22 cellular contexts compared by ENCODE assay signal in genomic region chr1:101285922-101286568, GRCh38. TPM values are rescaled to one million over a fixed set of nuclear protein-coding genes. Genes with fewer than 3 reads are reported as not detected.
DNase-seq lines count a peak whose midpoint lies in the region; ATAC-seq, FAIRE-seq and TF ChIP-seq lines count a peak whose summit lies in the region.
"Had no signal": no experiment of that assay in that cellular context is flagged by ENCODE, and none has a peak within 500 bp of the region (broad histone marks: within the 10 kb centered on the region; RNA-seq: fewer than 3 reads in every experiment).

No MANE protein-coding gene starts in this region.

- H2BK5ac ChIP-seq in mesenchymal stem cell (ENCODE audit: low read depth, low read length, poor library complexity, severe bottlenecking): no peak overlapping the region

- no peak overlapping the region for H2AK5ac ChIP-seq in mesenchymal stem cell (ENCODE audit: low read length, severe bottlenecking)

- H3K9me3 ChIP-seq in T-helper 17 cell (ENCODE audit: control insufficient read depth, low read length, poor library complexity, severe bottlenecking) (no peaks in the 10 kb centered on the region), endothelial cell of umbilical vein (replicated peaks; ENCODE audit: control insufficient read depth, insufficient read depth, low read length) (no peaks in the 10 kb centered on the region), mesenchymal stem cell (ENCODE audit: control insufficient read depth, low read length) (no peaks in the 10 kb centered on the region)
- H3K9me3 ChIP-seq: gastrocnemius medialis had no signal

- no peak overlapping the region for H4K91ac ChIP-seq in mesenchymal stem cell (ENCODE audit: low read length)

- peak; percentile 15 for ATAC-seq in activated CD8-positive, alpha-beta T cell treated with anti-CD3 and anti-CD28 coated beads for 36 hours
- ATAC-seq in activated CD8-positive, alpha-beta T cell treated with anti-CD3 and anti-CD28 coated beads, Interleukin-2, amount 10 ng/mL, durations not matched to agents 7 days and 5 days: no peak
- no peak for ATAC-seq in T-helper 17 cell
- ATAC-seq: gastrocnemius medialis had no signal

- no peak overlapping the region for H4K8ac ChIP-seq in mesenchymal stem cell (ENCODE audit: low read length)

- no peak overlapping the region for H3K4me3 ChIP-seq in endothelial cell of umbilical vein (replicated peaks in 1 of 3; ENCODE audit: insufficient read depth in 1 of 3, low read depth in 1 of 3, low read length in 3 of 3)
- H3K4me3 ChIP-seq in mesenchymal stem cell (ENCODE audit: insufficient read depth in 1 of 2, low read depth in 1 of 2, low read length in 2 of 2): no peak overlapping the region
- H3K4me3 ChIP-seq: BLaER1 treated with 17β-estradiol and CSF1 and Interleukin-3, amounts not matched to agents 10 nM and 100 nM; gastrocnemius medialis had no signal

- CTCF ChIA-PET in activated CD8-positive, alpha-beta T cell treated with anti-CD3 and anti-CD28 coated beads for 36 hours (lab: Charles Lee): interaction anchor here (0.9 to 16.8 kb wide), 10 partner anchors 9 to 380 kb away, joined by 3 to 301 read pairs (median 16); partner anchors contain the start of gene S1PR1
- CTCF ChIA-PET in activated CD8-positive, alpha-beta T cell treated with anti-CD3 and anti-CD28 coated beads, Interleukin-2, amount 10 ng/mL, durations not matched to agents 7 days and 5 days (lab: Charles Lee): interaction anchor here (0.9 to 12.5 kb wide), 19 partner anchors 8 to 379 kb away, joined by 3 to 162 read pairs (median 4); partner anchors contain the start of gene S1PR1
- CTCF ChIA-PET in endothelial cell of umbilical vein (lab: Charles Lee): interaction anchor here (0.8 to 8.4 kb wide), 7 partner anchors 21 to 363 kb away, joined by 3 to 368 read pairs (median 5); partner anchors contain the start of gene S1PR1

- no peaks in the 10 kb centered on the region for H4K20me1 ChIP-seq in endothelial cell of umbilical vein (replicated peaks; ENCODE audit: control insufficient read depth, extremely low read depth, insufficient read depth, low read length)
- H4K20me1 ChIP-seq: BLaER1 treated with 17β-estradiol and CSF1 and Interleukin-3, amounts not matched to agents 10 nM and 100 nM had no signal

- H3K27me3 Mint-ChIP-seq in activated CD8-positive, alpha-beta T cell treated with anti-CD3 and anti-CD28 coated beads for 36 hours: no peaks in the 10 kb centered on the region
- H3K27me3 Mint-ChIP-seq in activated CD8-positive, alpha-beta T cell treated with anti-CD3 and anti-CD28 coated beads, Interleukin-2, amount 10 ng/mL, durations not matched to agents 7 days and 5 days (ENCODE audit: low read depth): no peaks in the 10 kb centered on the region
- no peaks in the 10 kb centered on the region for H3K27me3 Mint-ChIP-seq in T-helper 17 cell
- no peaks in the 10 kb centered on the region for H3K27me3 Mint-ChIP-seq in stimulated activated naive CD8-positive, alpha-beta T cell treated with anti-CD3 and anti-CD28 coated beads, Interleukin-15, Interleukin-2, amounts not matched to agents 100 ng/mL and 50 ng/mL, for 24 hours
- H3K27me3 Mint-ChIP-seq: IgD-negative memory B cell had no signal

- intact Hi-C loops in activated CD8-positive, alpha-beta T cell treated with anti-CD3 and anti-CD28 coated beads for 36 hours (cut with micrococcal nuclease): no loop called here
- intact Hi-C loops in endothelial cell of umbilical vein (cut with micrococcal nuclease): no loop called here

- H3K36me3 ChIP-seq in endothelial cell of umbilical vein (ENCODE audit: control insufficient read depth in 2 of 2, extremely low read depth in 1 of 2, insufficient read depth in 2 of 2, low read length in 2 of 2) (no peaks in the 10 kb centered on the region), mesenchymal stem cell (ENCODE audit: control insufficient read depth in 1 of 2, insufficient read depth in 2 of 2, low read depth in 1 of 2, low read length in 2 of 2) (no peaks in the 10 kb centered on the region)
- H3K36me3 ChIP-seq: BLaER1 treated with 17β-estradiol and CSF1 and Interleukin-3, amounts not matched to agents 10 nM and 100 nM; gastrocnemius medialis; WERI-Rb-1 had no signal

- no peak overlapping the region for H3K27ac ChIP-seq in endothelial cell of umbilical vein (ENCODE audit: insufficient read depth, low read depth, low read length)
- no peak overlapping the region for H3K27ac ChIP-seq in mesenchymal stem cell (ENCODE audit: low read length, poor library complexity, severe bottlenecking)
- H3K27ac ChIP-seq: epithelial cell of prostate, gastrocnemius medialis, WERI-Rb-1 had no signal

- H3K79me2 ChIP-seq in endothelial cell of umbilical vein (ENCODE audit: control insufficient read depth, insufficient read depth, low read length): no peaks in the 10 kb centered on the region

- no peak overlapping the region for H3K14ac ChIP-seq in mesenchymal stem cell (ENCODE audit: low read length in 2 of 2)

- no peak for TF ChIP-seq POLR2A in endothelial cell of umbilical vein (IDR thresholded peaks at IDR 0.05; ENCODE audit: low read depth, low read length)

- BruUV-seq in endothelial cell of umbilical vein (replicated peaks; lab: Mats Ljungman, UMichigan): no TSS peak

- H3K9ac ChIP-seq in endothelial cell of umbilical vein (replicated peaks; ENCODE audit: extremely low read depth, insufficient read depth, low read length) (no peak overlapping the region), mesenchymal stem cell (ENCODE audit: low read length) (no peak overlapping the region)

- H3K4me1 ChIP-seq in endothelial cell of umbilical vein (ENCODE audit: control insufficient read depth, extremely low read depth, insufficient read depth, low read length) (peaks cover 33% of the 10 kb centered on the region), mesenchymal stem cell (ENCODE audit: control insufficient read depth, insufficient read depth, low read depth, low read length) (no peaks in the 10 kb centered on the region)
- H3K4me1 ChIP-seq: gastrocnemius medialis had no signal

- H3K4me1 Mint-ChIP-seq in activated CD8-positive, alpha-beta T cell treated with anti-CD3 and anti-CD28 coated beads for 36 hours (ENCODE audit: low read depth): peaks cover 87% of the 10 kb centered on the region
- peaks cover 72% of the 10 kb centered on the region for H3K4me1 Mint-ChIP-seq in activated CD8-positive, alpha-beta T cell treated with anti-CD3 and anti-CD28 coated beads, Interleukin-2, amount 10 ng/mL, durations not matched to agents 7 days and 5 days (ENCODE audit: low read depth)
- H3K4me1 Mint-ChIP-seq in T-helper 17 cell: peaks cover 70% of the 10 kb centered on the region
- peaks cover 96% of the 10 kb centered on the region for H3K4me1 Mint-ChIP-seq in stimulated activated naive CD8-positive, alpha-beta T cell treated with anti-CD3 and anti-CD28 coated beads, Interleukin-15, Interleukin-2, amounts not matched to agents 100 ng/mL and 50 ng/mL, for 24 hours (ENCODE audit: low read depth)

- peaks cover 5% of the 10 kb centered on the region for H3K9me3 Mint-ChIP-seq in activated CD8-positive, alpha-beta T cell treated with anti-CD3 and anti-CD28 coated beads for 36 hours
- no peaks in the 10 kb centered on the region for H3K9me3 Mint-ChIP-seq in activated CD8-positive, alpha-beta T cell treated with anti-CD3 and anti-CD28 coated beads, Interleukin-2, amount 10 ng/mL, durations not matched to agents 7 days and 5 days (ENCODE audit: insufficient read depth)
- H3K9me3 Mint-ChIP-seq in stimulated activated naive CD8-positive, alpha-beta T cell treated with anti-CD3 and anti-CD28 coated beads, Interleukin-15, Interleukin-2, amounts not matched to agents 100 ng/mL and 50 ng/mL, for 24 hours: no peaks in the 10 kb centered on the region
- H3K9me3 Mint-ChIP-seq: IgD-negative memory B cell, nephron had no signal

- POLR2A ChIA-PET in activated CD8-positive, alpha-beta T cell treated with anti-CD3 and anti-CD28 coated beads for 36 hours (lab: Charles Lee): interaction anchor here (0.5 to 4.8 kb wide), 9 partner anchors 34 to 258 kb away, joined by 3 to 39 read pairs (median 3); no protein-coding TSS in a partner anchor
- POLR2A ChIA-PET in activated CD8-positive, alpha-beta T cell treated with anti-CD3 and anti-CD28 coated beads, Interleukin-2, amount 10 ng/mL, durations not matched to agents 7 days and 5 days (lab: Charles Lee): interaction anchor here (0.6 to 1.3 kb wide), 2 partner anchors 48 to 176 kb away, joined by 3 to 7 read pairs; no protein-coding TSS in a partner anchor
- POLR2A ChIA-PET in endothelial cell of umbilical vein (lab: Charles Lee): no interaction called here

- no peak for FAIRE-seq in endothelial cell of umbilical vein (lab: Jason Lieb, UNC)

- H3K36me3 Mint-ChIP-seq in activated CD8-positive, alpha-beta T cell treated with anti-CD3 and anti-CD28 coated beads for 36 hours (ENCODE audit: low read depth): peaks cover 8% of the 10 kb centered on the region
- peaks cover 8% of the 10 kb centered on the region for H3K36me3 Mint-ChIP-seq in activated CD8-positive, alpha-beta T cell treated with anti-CD3 and anti-CD28 coated beads, Interleukin-2, amount 10 ng/mL, durations not matched to agents 7 days and 5 days (ENCODE audit: low read depth)
- no peaks in the 10 kb centered on the region for H3K36me3 Mint-ChIP-seq in T-helper 17 cell (ENCODE audit: low read depth)
- no peaks in the 10 kb centered on the region for H3K36me3 Mint-ChIP-seq in stimulated activated naive CD8-positive, alpha-beta T cell treated with anti-CD3 and anti-CD28 coated beads, Interleukin-15, Interleukin-2, amounts not matched to agents 100 ng/mL and 50 ng/mL, for 24 hours (ENCODE audit: low read depth)

- H3K4me2 ChIP-seq in endothelial cell of umbilical vein (ENCODE audit: insufficient read depth, low read length) (no peak overlapping the region), mesenchymal stem cell (ENCODE audit: low read length, poor library complexity, severe bottlenecking) (no peak overlapping the region)

- H2BK120ac ChIP-seq in mesenchymal stem cell (ENCODE audit: low read depth, low read length): no peak overlapping the region

- H2BK15ac ChIP-seq in mesenchymal stem cell (ENCODE audit: low read depth, poor library complexity, severe bottlenecking): no peak overlapping the region

- H3K4ac ChIP-seq in mesenchymal stem cell (ENCODE audit: low read depth in 1 of 2, low read length in 2 of 2): no peak overlapping the region

- H3K9me1 ChIP-seq in endothelial cell of umbilical vein (replicated peaks; ENCODE audit: control insufficient read depth, extremely low read depth, insufficient read depth, low read length): no peaks in the 10 kb centered on the region

- H2BK12ac ChIP-seq in mesenchymal stem cell (ENCODE audit: low read length in 2 of 2): no peak overlapping the region

- DNase-seq in activated CD8-positive, alpha-beta T cell treated with anti-CD3 and anti-CD28 coated beads for 36 hours: no peak
- DNase-seq in activated CD8-positive, alpha-beta T cell treated with anti-CD3 and anti-CD28 coated beads, Interleukin-2, amount 10 ng/mL, durations not matched to agents 7 days and 5 days: no peak
- DNase-seq in T-helper 17 cell (no peak), endothelial cell of umbilical vein (ENCODE audit: low read depth, low spot score) (peak; percentile 39), NCI-H1436 (lab: John Stamatoyannopoulos, UW) (no peak), SHP77 treated with DMSO at 0.1 percent for 48 hours (lab: John Stamatoyannopoulos, UW) (no peak), mesenchymal stem cell (no peak)
- DNase-seq: DMS153; gastrocnemius medialis; HCEC 1CT; mesendoderm; NCI-H146; NCI-H748 treated with DMSO at 0.1 percent for 48 hours; posterior cingulate gyrus; SHP77; stimulated activated CD4-positive, alpha-beta T cell treated with anti-CD3 and anti-CD28 coated beads, Interleukin-2, amount 100 ng/mL, for 24 hours; WERI-Rb-1 had no signal

- peak overlapping the region; percentile 6 for H3K27ac Mint-ChIP-seq in activated CD8-positive, alpha-beta T cell treated with anti-CD3 and anti-CD28 coated beads for 36 hours
- no peak overlapping the region for H3K27ac Mint-ChIP-seq in activated CD8-positive, alpha-beta T cell treated with anti-CD3 and anti-CD28 coated beads, Interleukin-2, amount 10 ng/mL, durations not matched to agents 7 days and 5 days
- peak overlapping the region; percentile 98 for H3K27ac Mint-ChIP-seq in T-helper 17 cell
- peak overlapping the region; percentile 53 for H3K27ac Mint-ChIP-seq in stimulated activated naive CD8-positive, alpha-beta T cell treated with anti-CD3 and anti-CD28 coated beads, Interleukin-15, Interleukin-2, amounts not matched to agents 100 ng/mL and 50 ng/mL, for 24 hours
- H3K27ac Mint-ChIP-seq: IgD-negative memory B cell, nephron had no signal

- H3K18ac ChIP-seq in mesenchymal stem cell (ENCODE audit: low read depth in 1 of 2, low read length in 2 of 2): no peak overlapping the region

- H3K79me1 ChIP-seq in mesenchymal stem cell (replicated peaks; ENCODE audit: low read length, poor library complexity, severe bottlenecking): no peaks in the 10 kb centered on the region

- H2AFZ ChIP-seq in endothelial cell of umbilical vein (ENCODE audit: low read depth, low read length): peak overlapping the region; percentile 58
- no peak overlapping the region for H2AFZ ChIP-seq in mesenchymal stem cell (ENCODE audit: low read depth, low read length)

- no peak overlapping the region for H3K23ac ChIP-seq in mesenchymal stem cell (ENCODE audit: low read length in 2 of 2)

- H3K27me3 ChIP-seq in endothelial cell of umbilical vein (ENCODE audit: control insufficient read depth in 2 of 2, insufficient read depth in 2 of 2, low read length in 2 of 2): no peaks in the 10 kb centered on the region
- H3K27me3 ChIP-seq in mesenchymal stem cell (ENCODE audit: control insufficient read depth in 1 of 2, insufficient read depth in 1 of 2, low read length in 2 of 2): no peaks in the 10 kb centered on the region
- H3K27me3 ChIP-seq: BLaER1 treated with 17β-estradiol and CSF1 and Interleukin-3, amounts not matched to agents 10 nM and 100 nM; gastrocnemius medialis had no signal

- H3K4me3 Mint-ChIP-seq in activated CD8-positive, alpha-beta T cell treated with anti-CD3 and anti-CD28 coated beads for 36 hours: no peak overlapping the region
- H3K4me3 Mint-ChIP-seq in activated CD8-positive, alpha-beta T cell treated with anti-CD3 and anti-CD28 coated beads, Interleukin-2, amount 10 ng/mL, durations not matched to agents 7 days and 5 days: no peak overlapping the region
- H3K4me3 Mint-ChIP-seq in T-helper 17 cell: peak overlapping the region; percentile 10
- H3K4me3 Mint-ChIP-seq in stimulated activated naive CD8-positive, alpha-beta T cell treated with anti-CD3 and anti-CD28 coated beads, Interleukin-15, Interleukin-2, amounts not matched to agents 100 ng/mL and 50 ng/mL, for 24 hours: no peak overlapping the region
- H3K4me3 Mint-ChIP-seq: IgD-negative memory B cell, nephron had no signal

- no peak for TF ChIP-seq CTCF in activated CD8-positive, alpha-beta T cell treated with anti-CD3 and anti-CD28 coated beads for 36 hours (IDR thresholded peaks at IDR 0.05)
- no peak for TF ChIP-seq CTCF in endothelial cell of umbilical vein (IDR thresholded peaks at IDR 0.05; ENCODE audit: extremely low read depth in 1 of 2, insufficient read depth in 1 of 2, low read depth in 1 of 2, low read length in 2 of 2)

- no CpG with 5 or more reads among the region's 2 CpGs for WGBS in mesenchymal stem cell

- dilution Hi-C loops in endothelial cell of umbilical vein (cut with MboI; ENCODE audit: extremely low pct_ligation_motif_present, low sequenced_read_pairs): no loop called here

RNA-seq across cellular contexts. Expression of gene S1PR1, which starts 49.2 kb away (rescaled TPM):
- 10 to 100 TPM; 63.9 to 66.4 TPM for total RNA-seq in activated CD8-positive, alpha-beta T cell treated with anti-CD3 and anti-CD28 coated beads for 36 hours
- 10 to 100 TPM; 72.8 to 76.5 TPM for total RNA-seq in activated CD8-positive, alpha-beta T cell treated with anti-CD3 and anti-CD28 coated beads, Interleukin-2, amount 10 ng/mL, durations not matched to agents 7 days and 5 days
- total RNA-seq in T-helper 17 cell (100 to 1,000 TPM; 157 to 226 TPM), endothelial cell of umbilical vein (137 and 138 TPM in 2 replicates)
- polyA plus RNA-seq in endothelial cell of umbilical vein: 346 and 387 TPM in 2 replicates
- 206 and 215 TPM in 2 replicates for polyA plus RNA-seq in endothelial cell of umbilical vein (2011; cell fraction: cytosol; rRNA removed)
- polyA plus RNA-seq in endothelial cell of umbilical vein (2011; cell fraction: nucleus; rRNA removed): 219 and 225 TPM in 2 replicates
- polyA plus RNA-seq in endothelial cell of umbilical vein (2012): 130 and 148 TPM in 2 replicates
- 433 and 446 TPM in 2 replicates for polyA minus RNA-seq in endothelial cell of umbilical vein
- not detected for polyA minus RNA-seq in endothelial cell of umbilical vein (2011; cell fraction: cytosol; rRNA and poly(A)+ RNA removed)
- 363 and 384 TPM in 2 replicates for polyA minus RNA-seq in endothelial cell of umbilical vein (2011; cell fraction: nucleus; rRNA and poly(A)+ RNA removed)
- polyA plus RNA-seq in mesenchymal stem cell (2013, experiment 1 of 2): 3.3 TPM
- 3.9 TPM for polyA plus RNA-seq in mesenchymal stem cell (2013, experiment 2 of 2)
